Comparison of ENCODE assay signal across 21 cellular contexts in the genomic region with DNA sequence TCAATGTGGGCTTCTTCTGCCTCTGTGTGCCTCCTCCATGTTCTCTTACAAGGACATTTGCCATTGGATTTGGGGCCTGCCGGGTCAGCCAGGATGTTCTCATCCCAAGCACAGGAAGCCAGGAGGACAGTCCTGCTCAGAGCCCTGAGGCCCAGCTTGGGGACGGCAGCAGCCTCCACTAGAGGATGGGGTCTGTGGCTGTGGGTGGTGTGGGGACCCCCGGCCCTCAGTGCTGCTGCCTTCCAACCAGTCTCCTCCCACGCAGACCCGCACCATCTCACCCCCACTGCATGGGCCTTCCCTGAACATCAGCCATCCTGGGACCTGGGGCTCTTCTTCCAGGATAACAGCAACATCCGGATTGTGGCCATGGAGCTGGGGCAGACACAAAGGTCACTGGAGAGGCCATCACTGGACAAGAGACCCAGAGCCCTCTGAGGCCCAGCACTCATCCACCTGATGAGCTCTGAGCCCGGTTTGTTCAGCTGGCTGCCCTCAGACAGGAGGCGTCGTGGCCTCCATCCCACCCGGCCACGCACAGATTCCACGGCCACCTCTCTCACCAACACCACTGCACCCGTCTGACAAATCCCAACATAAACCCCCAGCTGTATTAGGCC. TPM values are rescaled to one million over a fixed set of nuclear protein-coding genes. Genes with fewer than 3 reads are reported as not detected.
DNase-seq lines count a peak whose midpoint lies in the region; ATAC-seq and TF ChIP-seq lines count a peak whose summit lies in the region.
"Had no signal": no experiment of that assay in that cellular context is flagged by ENCODE, and none has a peak within 500 bp of the region (broad histone marks: within the 10 kb centered on the region; RNA-seq: fewer than 3 reads in every experiment).

No MANE protein-coding gene starts in this region.

- no peak for TF ChIP-seq CTCF in coronary artery (IDR thresholded peaks at IDR 0.05)
- TF ChIP-seq CTCF in chondrocyte (IDR thresholded peaks at IDR 0.05): no peak

- H3K4me1 Mint-ChIP-seq in chondrocyte (ENCODE audit: low read depth): no peaks in the 10 kb centered on the region

- no peaks in the 10 kb centered on the region for H3K27me3 Mint-ChIP-seq in chondrocyte (ENCODE audit: low read depth)
- H3K27me3 Mint-ChIP-seq: IgD-negative memory B cell had no signal

- DNase-seq in activated CD8-positive, alpha-beta memory T cell treated with anti-CD3 and anti-CD28 coated beads for 24 hours: peak; percentile 38
- DNase-seq in activated CD8-positive, alpha-beta memory T cell treated with anti-CD3 and anti-CD28 coated beads, Interleukin-2, amount 50 U/mL, for 48 hours: no peak
- DNase-seq in coronary artery (ENCODE audit: low spot score) (peak; percentile 24), sciatic nerve (ENCODE audit: low spot score) (peak; percentile 28), KBM-7 (no peak), ACHN (no peak), chondrocyte (ENCODE audit: low spot score) (no peak)
- DNase-seq: Calu3; CD8-positive, alpha-beta T cell; DMS79 treated with DMSO at 0.1 percent for 48 hours; GF-D8; GOT3; H7; HFFc6 had no signal

- no peak overlapping the region for H3K27ac Mint-ChIP-seq in chondrocyte (ENCODE audit: unreplicated experiment)
- H3K27ac Mint-ChIP-seq: CD8-positive, alpha-beta T cell; HFFc6; IgD-negative memory B cell had no signal

- H3K36me3 Mint-ChIP-seq in chondrocyte (ENCODE audit: low read depth): no peaks in the 10 kb centered on the region
- H3K36me3 Mint-ChIP-seq: CD8-positive, alpha-beta T cell had no signal

- no peak for ATAC-seq in sciatic nerve
- ATAC-seq: A549; CD8-positive, alpha-beta T cell; GM12878; HCT116; HepG2 had no signal

- no peak overlapping the region for H3K27ac ChIP-seq in coronary artery
- H3K27ac ChIP-seq: 22Rv1; A549; BLaER1 treated with 17β-estradiol and CSF1 and Interleukin-3, amounts not matched to agents 10 nM and 100 nM had no signal

- H3K9me3 Mint-ChIP-seq in chondrocyte (ENCODE audit: low read depth): peaks cover 24% of the 10 kb centered on the region

- intact Hi-C loops in sciatic nerve (cut with DNase I): no loop called here

- no peak overlapping the region for H3K4me3 ChIP-seq in coronary artery
- H3K4me3 ChIP-seq: A549; BLaER1 treated with 17β-estradiol and CSF1 and Interleukin-3, amounts not matched to agents 10 nM and 100 nM; GM12878 had no signal

- H3K4me3 Mint-ChIP-seq in chondrocyte (ENCODE audit: unreplicated experiment): no peak overlapping the region
- H3K4me3 Mint-ChIP-seq: CD8-positive, alpha-beta T cell; HFFc6; IgD-negative memory B cell had no signal

- in situ Hi-C loops in KBM-7 (cut with MboI; ENCODE audit: low pct_unique_long_range_greater_than_20kb, low sequenced_read_pairs): no loop called here
- in situ Hi-C loops in ACHN (cut with HindIII; ENCODE audit: low pct_ligation_motif_present, low pct_unique_long_range_greater_than_20kb, low sequenced_read_pairs): no loop called here

RNA-seq across cellular contexts. Expression of a gene that starts 56.5 kb away (rescaled TPM):
- total RNA-seq in sciatic nerve (4.7 TPM), chondrocyte (not detected in 3 replicates)
- total RNA-seq: Calu3; CD8-positive, alpha-beta T cell; GM12878; H7; HepG2; HFFc6 had no signal

Comparison
In these comparisons a context has a peak if more than half of its experiments do, and no peak if none do; other contexts are left out.
1. DNase-seq: peak in activated CD8-positive, alpha-beta memory T cell treated with anti-CD3 and anti-CD28 coated beads for 24 hours (single experiment), coronary artery (single experiment) and sciatic nerve (single experiment); none in activated CD8-positive, alpha-beta memory T cell treated with anti-CD3 and anti-CD28 coated beads, Interleukin-2, amount 50 U/mL, for 48 hours (single experiment), KBM-7 (single experiment), ACHN (single experiment) and chondrocyte (single experiment).